ENCODE assay signal across 22 cellular contexts in genomic region chr1:11880181-11880575, GRCh38. TPM values are rescaled to one million over a fixed set of nuclear protein-coding genes. Genes with fewer than 3 reads are reported as not detected.
"Had no signal": no experiment of that assay in that cellular context is flagged by ENCODE, and none has a peak within 500 bp of the region (broad histone marks: within the 10 kb centered on the region; RNA-seq: fewer than 3 reads in every experiment).

No MANE protein-coding gene starts in this region.

- DNase-seq: activated B cell treated with CpG ODN at 0.5 μM for 24 hours; activated CD4-positive, alpha-beta T cell treated with anti-CD3 and anti-CD28 coated beads for 48 hours; activated CD8-positive, alpha-beta memory T cell treated with anti-CD3 and anti-CD28 coated beads, Interleukin-2, amount 50 U/mL, for 4 hours; activated CD8-positive, alpha-beta T cell treated with anti-CD3 and anti-CD28 coated beads, Interleukin-2, amount 10 ng/mL, durations not matched to agents 7 days and 5 days; activated effector memory CD4-positive, alpha-beta T cell treated with anti-CD3 and anti-CD28 coated beads, Interleukin-2, amount 50 U/mL, for 16 hours; activated T-cell treated with anti-CD3 and anti-CD28 coated beads, Interleukin-2, amount 50 U/mL, for 48 hours; central memory CD4-positive, alpha-beta T cell; esophagus squamous epithelium; glutamatergic neuron; stimulated activated CD4-positive, alpha-beta T cell treated with anti-CD3 and anti-CD28 coated beads, Interleukin-2, amount 100 ng/mL, for 48 hours; stimulated activated naive CD4-positive, alpha-beta T cell; T-helper 17 cell had no signal

- H3K36me3 ChIP-seq: esophagus squamous epithelium had no signal

- H3K4me1 Mint-ChIP-seq: activated B cell treated with CpG ODN at 0.5 μM for 24 hours, T-helper 17 cell had no signal

- H3K4me3 ChIP-seq: coronary artery, esophagus squamous epithelium, lung had no signal

- H3K27me3 Mint-ChIP-seq: type B pancreatic cell had no signal

- H3K9me3 Mint-ChIP-seq: activated B cell treated with CpG ODN at 0.5 μM for 24 hours; activated naive CD4-positive, alpha-beta T cell treated with anti-CD3 and anti-CD28 coated beads, Interleukin-2, amount 50 U/mL, for 72 hours; mesothelial cell of epicardium; type B pancreatic cell had no signal

- H3K27ac ChIP-seq: esophagus squamous epithelium had no signal

- H3K36me3 Mint-ChIP-seq: activated naive CD4-positive, alpha-beta T cell treated with anti-CD3 and anti-CD28 coated beads, Interleukin-2, amount 50 U/mL, for 72 hours; mesothelial cell of epicardium; type B pancreatic cell had no signal

- H3K9me3 ChIP-seq: esophagus squamous epithelium had no signal

- ATAC-seq: activated CD8-positive, alpha-beta T cell treated with anti-CD3 and anti-CD28 coated beads, Interleukin-2, amount 10 ng/mL, durations not matched to agents 7 days and 5 days; activated naive CD4-positive, alpha-beta T cell treated with anti-CD3 and anti-CD28 coated beads, Interleukin-2, amount 50 U/mL, for 72 hours; T-helper 17 cell had no signal

- H3K4me3 Mint-ChIP-seq: activated B cell treated with CpG ODN at 0.5 μM for 24 hours; activated CD8-positive, alpha-beta T cell treated with anti-CD3 and anti-CD28 coated beads, Interleukin-2, amount 10 ng/mL, durations not matched to agents 7 days and 5 days; mesothelial cell of epicardium; T-helper 17 cell; type B pancreatic cell had no signal

- H3K27ac Mint-ChIP-seq: activated B cell treated with CpG ODN at 0.5 μM for 24 hours; activated CD8-positive, alpha-beta T cell treated with anti-CD3 and anti-CD28 coated beads, Interleukin-2, amount 10 ng/mL, durations not matched to agents 7 days and 5 days; activated naive CD4-positive, alpha-beta T cell treated with anti-CD3 and anti-CD28 coated beads, Interleukin-2, amount 50 U/mL, for 72 hours; T-helper 17 cell; type B pancreatic cell had no signal

RNA-seq across cellular contexts. Expression of gene NPPB, which starts 21.4 kb away (rescaled TPM):
- total RNA-seq: activated B cell treated with CpG ODN at 0.5 μM for 24 hours; activated CD8-positive, alpha-beta T cell treated with anti-CD3 and anti-CD28 coated beads, Interleukin-2, amount 10 ng/mL, durations not matched to agents 7 days and 5 days; activated naive CD4-positive, alpha-beta T cell treated with anti-CD3 and anti-CD28 coated beads, Interleukin-2, amount 50 U/mL, for 72 hours; esophagus squamous epithelium; omental fat pad; pulmonary artery endothelial cell; subcutaneous adipose tissue; T-helper 17 cell had no signal
- polyA plus RNA-seq: neural cell had no signal

RNA-seq across cellular contexts. Expression of gene NPPA, which starts 32.6 kb away (rescaled TPM):
- total RNA-seq: activated B cell treated with CpG ODN at 0.5 μM for 24 hours; activated CD8-positive, alpha-beta T cell treated with anti-CD3 and anti-CD28 coated beads, Interleukin-2, amount 10 ng/mL, durations not matched to agents 7 days and 5 days; activated naive CD4-positive, alpha-beta T cell treated with anti-CD3 and anti-CD28 coated beads, Interleukin-2, amount 50 U/mL, for 72 hours; esophagus squamous epithelium; fibroblast of villous mesenchyme; mesothelial cell of epicardium; omental fat pad; pulmonary artery endothelial cell; subcutaneous adipose tissue; T-helper 17 cell had no signal
- polyA plus RNA-seq: neural cell had no signal
